In genomic region chr7:100679927-100680588, GRCh38 we compare ENCODE assay signal across 1 cellular context.
TF ChIP-seq lines count a peak whose summit lies in the region.

No MANE protein-coding gene starts in this region.

TF ChIP-seq in HepG2, 621 proteins besides CTCF, POLR2A, EP300 and RAD21:
- TF ChIP-seq IRX3 (CRISPR knock-in tag; IDR thresholded peaks at IDR 0.05; ENCODE audit: borderline replicate concordance, low read depth) = no peak
- TF ChIP-seq POLR2G (IDR thresholded peaks at IDR 0.05; ENCODE audit: low read depth, low read length) = 0 out of 2 replicates have a peak, but pooled peaks have one; percentile 16
- 0 out of 2 replicates have a peak, but pooled peaks have one; percentile 27 for TF ChIP-seq ZNF740 (CRISPR knock-in tag; IDR thresholded peaks at IDR 0.05)
- no peak for TF ChIP-seq ZSCAN5A (CRISPR knock-in tag; IDR thresholded peaks at IDR 0.05; ENCODE audit: borderline replicate concordance)
- no peak for TF ChIP-seq HBP1 (CRISPR knock-in tag; IDR thresholded peaks at IDR 0.05; ENCODE audit: low read depth)
